ENCODE assay signal across 24 cellular contexts in the genomic region with DNA sequence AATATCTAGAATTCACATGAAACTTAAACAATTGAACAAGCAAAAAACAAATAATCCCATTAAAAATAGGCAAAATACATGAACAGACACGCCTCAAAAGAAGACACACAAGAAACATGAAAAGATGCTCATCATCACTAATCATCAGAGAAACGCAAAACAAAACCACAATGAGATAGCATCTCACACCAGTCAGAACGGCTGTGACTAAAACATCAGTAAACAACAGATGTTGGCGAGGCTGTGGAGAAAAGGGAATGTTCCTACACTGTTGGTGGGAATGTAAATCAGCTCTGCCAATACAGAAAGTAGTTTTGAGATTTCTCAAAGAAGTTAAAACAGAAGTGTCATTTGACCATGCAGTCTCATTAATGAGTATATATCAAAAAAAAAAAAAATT.
"Had no signal": no experiment of that assay in that cellular context is flagged by ENCODE, and none has a peak within 500 bp of the region (broad histone marks: within the 10 kb centered on the region; RNA-seq: fewer than 3 reads in every experiment).

No MANE protein-coding gene starts in this region.

- H3K27me3 ChIP-seq: cardiac muscle cell, dorsolateral prefrontal cortex had no signal

- H3K9me3 ChIP-seq: thoracic aorta had no signal

- DNase-seq: activated CD4-positive, alpha-beta T cell treated with anti-CD3 and anti-CD28 coated beads for 48 hours; activated CD4-positive, alpha-beta T cell treated with anti-CD3 and anti-CD28 coated beads, Interleukin-2, amount 50 U/mL, for 48 hours; activated CD8-positive, alpha-beta memory T cell treated with anti-CD3 and anti-CD28 coated beads for 24 hours; activated effector memory CD4-positive, alpha-beta T cell treated with Interleukin-2 at 50 U/mL for 16 hours; activated naive CD4-positive, alpha-beta T cell treated with Interleukin-2 at 50 U/mL for 16 hours; anterior cingulate cortex; dorsolateral prefrontal cortex; effector memory CD4-positive, alpha-beta T cell; foreskin melanocyte; islet precursor cell; left cardiac atrium; left ventricle myocardium superior; retina; small intestine; stimulated activated CD4-positive, alpha-beta T cell treated with anti-CD3 and anti-CD28 coated beads, Interleukin-4, amount 100 ng/mL, for 24 hours; T1000; trophoblast cell; WERI-Rb-1 had no signal

- ATAC-seq: activated CD4-positive, CD25-positive, alpha-beta regulatory T cell treated with anti-CD3 and anti-CD28 coated beads, Interleukin-2, amount 50 U/mL, for 24 hours; left cardiac atrium; left ventricle myocardium superior; sciatic nerve; stimulated activated effector memory CD8-positive, alpha-beta T cell treated with anti-CD3 and anti-CD28 coated beads, Interleukin-12 subunit alpha, Interleukin-12 subunit beta, amount 100 ng/mL, for 72 hours had no signal

- H3K27ac ChIP-seq: cardiac muscle cell, coronary artery, dorsolateral prefrontal cortex, thoracic aorta, WERI-Rb-1 had no signal

- H3K36me3 ChIP-seq: cardiac muscle cell, thoracic aorta, WERI-Rb-1 had no signal

- H3K4me3 ChIP-seq: cardiac muscle cell, coronary artery, dorsolateral prefrontal cortex, thoracic aorta had no signal
